Comparison of ENCODE assay signal across 10 cellular contexts in the genomic region with DNA sequence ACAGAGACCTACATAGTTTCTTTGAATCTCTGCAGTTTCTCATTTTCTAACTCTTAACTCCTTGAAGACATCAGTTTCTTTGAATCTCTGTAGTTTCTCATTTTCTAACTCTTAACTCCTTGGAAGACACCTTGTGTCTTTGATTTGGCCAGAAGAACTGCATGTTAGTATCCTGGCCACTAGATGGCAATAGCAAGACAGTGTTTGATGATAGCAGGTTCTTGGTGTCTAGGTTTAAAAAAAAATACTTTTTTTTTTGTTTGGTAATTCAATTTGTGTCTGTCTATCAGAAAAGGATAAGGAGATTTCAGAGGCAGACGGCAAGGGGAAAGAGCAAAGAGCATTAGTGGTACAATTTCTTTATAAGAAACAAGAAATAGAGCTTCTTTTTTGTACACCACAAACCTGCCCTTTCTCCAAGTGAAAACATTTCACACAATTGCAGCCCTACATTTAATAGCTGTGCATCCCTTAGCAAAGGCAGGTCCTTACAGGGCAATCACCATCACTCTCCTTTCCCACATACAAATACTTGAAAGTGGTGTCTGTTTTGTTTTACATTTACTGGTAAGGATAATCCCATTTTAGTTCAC.
DNase-seq lines count a peak whose midpoint lies in the region; ATAC-seq, FAIRE-seq and TF ChIP-seq lines count a peak whose summit lies in the region.
"Had no signal": no experiment of that assay in that cellular context is flagged by ENCODE, and none has a peak within 500 bp of the region (broad histone marks: within the 10 kb centered on the region; RNA-seq: fewer than 3 reads in every experiment).

No MANE protein-coding gene starts in this region.

- no peaks in the 10 kb centered on the region for H3K27me3 ChIP-seq in bronchial epithelial cell (ENCODE audit: control insufficient read depth, insufficient read depth, low read length)

- no peak overlapping the region for H3K4me3 Mint-ChIP-seq in mesothelial cell of epicardium
- H3K4me3 Mint-ChIP-seq: IgD-negative memory B cell, memory B cell had no signal

- DNase-seq in AML-193 (lab: John Stamatoyannopoulos, UW), result peak; percentile 40 to 42
- peak; percentile 23 to 52 for DNase-seq in NCI-H526 (lab: John Stamatoyannopoulos, UW)
- peak; percentile 55 for DNase-seq in bronchial epithelial cell (ENCODE audit: low read depth)
- no peak for DNase-seq in mesothelial cell of epicardium (ENCODE audit: low spot score in 2 of 2, unreplicated experiment in 2 of 2)
- no peak for DNase-seq in GM19239 (ENCODE audit: insufficient read length, low spot score)
- DNase-seq in mesenteric fat pad (ENCODE audit: low spot score), result no peak

- ATAC-seq in GM18519 (IDR thresholded peaks at IDR 0.05; ENCODE audit: low FRiP score, unreplicated experiment), result peak; percentile 90
- ATAC-seq in HG03108 (IDR thresholded peaks at IDR 0.05; ENCODE audit: unreplicated experiment), result peak; percentile 54

- TF ChIP-seq CTCF in bronchial epithelial cell (IDR thresholded peaks at IDR 0.05; ENCODE audit: insufficient read depth, low read length, severe bottlenecking) (peak; percentile 62), mesothelial cell of epicardium (IDR thresholded peaks at IDR 0.05; ENCODE audit: unreplicated experiment) (peak; percentile 65)

- no peaks in the 10 kb centered on the region for H3K27me3 Mint-ChIP-seq in mesothelial cell of epicardium (ENCODE audit: low read depth)
- H3K27me3 Mint-ChIP-seq: IgD-negative memory B cell, memory B cell had no signal

- H3K36me3 ChIP-seq in bronchial epithelial cell (ENCODE audit: control insufficient read depth, insufficient read depth, low read length), result no peaks in the 10 kb centered on the region

- H3K4me1 Mint-ChIP-seq in mesothelial cell of epicardium, result peaks cover 2% of the 10 kb centered on the region
- H3K4me1 Mint-ChIP-seq: IgD-negative memory B cell, memory B cell had no signal

- H3K27ac Mint-ChIP-seq in mesothelial cell of epicardium, result no peak overlapping the region
- H3K27ac Mint-ChIP-seq: IgD-negative memory B cell, memory B cell had no signal

- H3K4me3 ChIP-seq in bronchial epithelial cell (ENCODE audit: low read depth, low read length), result no peak overlapping the region

- FAIRE-seq in bronchial epithelial cell (lab: Jason Lieb, UNC) (no peak), GM19239 (lab: Jason Lieb, UNC) (no peak)

- no peaks in the 10 kb centered on the region for H3K9me3 Mint-ChIP-seq in mesothelial cell of epicardium

- H3K36me3 Mint-ChIP-seq in mesothelial cell of epicardium, result no peaks in the 10 kb centered on the region
- H3K36me3 Mint-ChIP-seq: memory B cell had no signal

Comparison
In these comparisons a context has a peak if more than half of its experiments do, and no peak if none do; other contexts are left out.
1. DNase-seq: peak in AML-193 (2 of 2), NCI-H526 (2 of 2) and bronchial epithelial cell (single experiment); none in mesothelial cell of epicardium (0 of 2), GM19239 (single experiment) and mesenteric fat pad (single experiment).